10 cellular contexts compared by ENCODE assay signal in genomic region chrX:2677764-2678163, GRCh38. TPM values are rescaled to one million over a fixed set of nuclear protein-coding genes. Genes with fewer than 3 reads are reported as not detected.
DNase-seq lines count a peak whose midpoint lies in the region; ATAC-seq and TF ChIP-seq lines count a peak whose summit lies in the region.
"Had no signal": no experiment of that assay in that cellular context is flagged by ENCODE, and none has a peak within 500 bp of the region (broad histone marks: within the 10 kb centered on the region; RNA-seq: fewer than 3 reads in every experiment).

No MANE protein-coding gene starts in this region.

- DNase-seq in EL (peak; percentile 97), ascending aorta (ENCODE audit: low spot score in 2 of 2) (peak; percentile 51 to 89), left cardiac atrium (peak; percentile 80), retinal pigment epithelial cell (ENCODE audit: low read depth) (peak; percentile 83), NCI-H82 treated with DMSO at 0.1 percent for 48 hours (lab: John Stamatoyannopoulos, UW; ENCODE audit: unreplicated experiment) (no peak), thyroid gland (no peak), T-helper 1 cell (no peak)
- no peak for DNase-seq in activated CD4-positive, alpha-beta T cell treated with anti-CD3 and anti-CD28 coated beads for 48 hours
- DNase-seq: activated naive CD4-positive, alpha-beta T cell treated with Interleukin-2 at 50 U/mL for 16 hours had no signal

- H3K27ac ChIP-seq in ascending aorta (no peak overlapping the region), thyroid gland (no peak overlapping the region)

- H3K36me3 ChIP-seq in ascending aorta (no peaks in the 10 kb centered on the region), thyroid gland (no peaks in the 10 kb centered on the region)

- TF ChIP-seq POLR2A in thyroid gland (IDR thresholded peaks at IDR 0.05): no peak

- H3K27me3 ChIP-seq in ascending aorta (no peaks in the 10 kb centered on the region), thyroid gland (no peaks in the 10 kb centered on the region)

- H3K4me3 ChIP-seq in ascending aorta (no peak overlapping the region), retinal pigment epithelial cell (ENCODE audit: low read length) (no peak overlapping the region), thyroid gland (replicated peaks in 1 of 3) (no peak overlapping the region)

- ATAC-seq in left cardiac atrium: peak; percentile 90 to 98
- ATAC-seq: natural killer cell treated with Interleukin-12 subunit alpha and Interleukin-12 subunit beta and Interleukin-15 and Interleukin-18, amount 100 ng/mL, for 72 hours had no signal

- H3K4me1 ChIP-seq in ascending aorta: peaks cover 0 to 3% of the 10 kb centered on the region in 2 donors
- no peaks in the 10 kb centered on the region for H3K4me1 ChIP-seq in thyroid gland

- intact Hi-C loops in ascending aorta (cut with DNase I) (loop anchor here (1.0 kb wide), 1 partner anchor 15 kb away; no protein-coding TSS in a partner anchor), left cardiac atrium (cut with DNase I) (no loop called here), thyroid gland (cut with DNase I) (no loop called here)

- no peaks in the 10 kb centered on the region for H3K9me3 ChIP-seq in ascending aorta
- H3K9me3 ChIP-seq in thyroid gland: no peaks in the 10 kb centered on the region

- WGBS in thyroid gland, 2 donors: 63 to 76% methylated on average over 10 of the region's 10 CpGs

- no peak for TF ChIP-seq CTCF in ascending aorta (IDR thresholded peaks at IDR 0.05)
- no peak for TF ChIP-seq CTCF in retinal pigment epithelial cell (conservative IDR thresholded peaks at IDR 0.05; ENCODE audit: low read depth, low read length)
- TF ChIP-seq CTCF in thyroid gland (IDR thresholded peaks at IDR 0.05): no peak

RNA-seq across cellular contexts. Expression of gene CD99, which starts 13.3 kb away (rescaled TPM):
- total RNA-seq in ascending aorta (262 TPM), left cardiac atrium (100 to 1,000 TPM; 242 to 317 TPM), thyroid gland (100 to 1,000 TPM; 167 to 213 (median 179) TPM)

Comparison
In these comparisons a context has a peak if more than half of its experiments do, and no peak if none do; other contexts are left out.
1. DNase-seq: peak in EL (single experiment), ascending aorta (2 of 2), left cardiac atrium (single experiment) and retinal pigment epithelial cell (single experiment); none in activated CD4-positive, alpha-beta T cell treated with anti-CD3 and anti-CD28 coated beads for 48 hours (single experiment), NCI-H82 treated with DMSO at 0.1 percent for 48 hours (single experiment), thyroid gland (0 of 2) and T-helper 1 cell (0 of 5).